In the genomic region with DNA sequence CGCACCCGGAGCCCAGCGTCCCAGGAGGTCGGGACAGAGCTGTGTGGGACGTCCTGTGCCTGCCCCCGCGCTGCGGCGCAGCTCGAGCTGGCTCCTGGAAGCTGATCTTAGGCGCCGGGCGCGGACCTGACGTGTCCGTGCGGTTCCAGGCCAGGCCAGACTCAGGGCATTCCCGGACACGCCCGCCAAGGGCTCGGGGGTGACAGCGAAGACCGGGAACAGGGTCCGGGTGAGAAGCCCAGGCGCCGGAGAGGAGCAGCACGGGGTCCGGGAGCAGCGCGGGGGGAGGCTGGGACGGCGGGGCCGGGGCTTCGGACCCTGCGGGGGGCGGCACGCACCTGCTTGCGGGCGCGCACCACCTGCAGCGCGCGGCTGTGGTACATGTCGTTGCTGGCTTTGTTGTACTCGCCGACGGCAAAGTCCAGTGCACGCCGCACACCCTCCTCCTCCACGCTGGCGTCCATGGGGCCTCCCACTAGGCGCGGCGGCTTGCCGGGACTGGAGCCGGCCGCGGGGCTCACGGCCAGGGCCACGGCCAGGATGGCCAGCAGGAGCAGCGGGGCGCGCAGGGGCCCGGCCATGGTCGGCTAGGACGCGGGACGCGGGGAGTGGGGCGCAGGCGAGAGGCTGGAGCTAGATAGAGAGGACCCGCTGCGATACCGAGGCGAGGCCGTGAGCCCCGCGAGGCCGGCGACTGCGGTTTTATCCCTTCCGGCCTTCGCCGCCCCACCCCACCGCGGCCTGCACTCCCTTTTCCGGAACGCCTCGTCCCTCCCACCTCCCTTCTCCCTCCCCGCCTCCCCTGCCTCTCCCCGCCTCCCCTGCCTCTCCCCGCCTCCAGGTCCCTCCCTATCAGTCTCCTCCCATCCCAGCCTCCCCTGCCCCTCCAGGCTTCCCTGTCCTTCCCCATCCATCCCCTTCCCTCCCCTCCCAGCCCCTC, we compare ENCODE assay signal across 8 cellular contexts. TPM values are rescaled to one million over a fixed set of nuclear protein-coding genes. Genes with fewer than 3 reads are reported as not detected.
DNase-seq lines count a peak whose midpoint lies in the region; ATAC-seq and TF ChIP-seq lines count a peak whose summit lies in the region.

A gene with protein sequence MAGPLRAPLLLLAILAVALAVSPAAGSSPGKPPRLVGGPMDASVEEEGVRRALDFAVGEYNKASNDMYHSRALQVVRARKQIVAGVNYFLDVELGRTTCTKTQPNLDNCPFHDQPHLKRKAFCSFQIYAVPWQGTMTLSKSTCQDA (minus strand): TSS at position 674 of the 940 bp plus-strand sequence. CDS start 93 bp downstream, at position 581.

- peak; percentile 45 for ATAC-seq in HG03103 (IDR thresholded peaks at IDR 0.05; ENCODE audit: low read depth, unreplicated experiment)
- peak; percentile 51 for ATAC-seq in activated naive CD8-positive, alpha-beta T cell treated with anti-CD3 and anti-CD28 coated beads, Interleukin-2, amount 10 ng/mL, durations not matched to agents 7 days and 5 days (ENCODE audit: low read depth)

- DNase-seq in NCI-H226 = peak; percentile 81
- peak; percentile 45 for DNase-seq in activated naive CD8-positive, alpha-beta T cell treated with anti-CD3 and anti-CD28 coated beads, Interleukin-2, amount 10 ng/mL, durations not matched to agents 7 days and 5 days
- DNase-seq in glutamatergic neuron = peak; percentile 91
- DNase-seq in neuronal stem cell (ENCODE audit: low spot score) = peak; percentile 64
- no peak for DNase-seq in central memory CD4-positive, alpha-beta T cell

- H2AK5ac ChIP-seq in neuronal stem cell (ENCODE audit: low read depth, low read length) = peak within 1 kb of the TSS; percentile 81

- no peak within 1 kb of the TSS for H4K8ac ChIP-seq in neuronal stem cell (ENCODE audit: low read depth, low read length)

- no peaks in the 10 kb centered on the region for H3K4me1 Mint-ChIP-seq in activated naive CD8-positive, alpha-beta T cell treated with anti-CD3 and anti-CD28 coated beads, Interleukin-2, amount 10 ng/mL, durations not matched to agents 7 days and 5 days
- peaks cover 44% of the 10 kb centered on the region for H3K4me1 Mint-ChIP-seq in glutamatergic neuron (ENCODE audit: low read depth, unreplicated experiment)

- peak within 1 kb of the TSS; percentile 73 for H2BK12ac ChIP-seq in neuronal stem cell (ENCODE audit: low read length)

- H3K27ac ChIP-seq in BLaER1 treated with 17β-estradiol and CSF1 and Interleukin-3, amounts not matched to agents 10 nM and 100 nM = peak within 1 kb of the TSS; percentile 73 to 95 (median 84)
- no peak within 1 kb of the TSS for H3K27ac ChIP-seq in neuronal stem cell (replicated peaks; ENCODE audit: low read length)

- TF ChIP-seq POLR2A in GM18951 (IDR thresholded peaks at IDR 0.05; ENCODE audit: extremely low read depth, insufficient read depth, insufficient read length) = peak; percentile 81

- peaks cover 65 to 81% (median 78%) of the 10 kb centered on the region in 10 experiments for H3K4me1 ChIP-seq in BLaER1 treated with 17β-estradiol and CSF1 and Interleukin-3, amounts not matched to agents 10 nM and 100 nM
- H3K4me1 ChIP-seq in neuronal stem cell (ENCODE audit: control insufficient read depth in 2 of 2, insufficient read depth in 1 of 2, low read depth in 1 of 2, low read length in 2 of 2) = peaks cover 5 to 8% of the 10 kb centered on the region in 2 donors

- H3K14ac ChIP-seq in neuronal stem cell (ENCODE audit: low read length) = peak within 1 kb of the TSS; percentile 97

- peaks cover 0 to 30% (median 0%) of the 10 kb centered on the region in 11 experiments; a peak in 9 of 22 replicates for H3K36me3 ChIP-seq in BLaER1 treated with 17β-estradiol and CSF1 and Interleukin-3, amounts not matched to agents 10 nM and 100 nM
- H3K36me3 ChIP-seq in neuronal stem cell (replicated peaks in 1 of 2; ENCODE audit: control insufficient read depth in 2 of 2, insufficient read depth in 2 of 2, low read length in 2 of 2) = peaks cover 6 to 32% of the 10 kb centered on the region in 2 donors

- peak within 1 kb of the TSS; percentile 24 for H2BK5ac ChIP-seq in neuronal stem cell (ENCODE audit: low read length)

- no peaks in the 10 kb centered on the region for H3K79me1 ChIP-seq in neuronal stem cell (ENCODE audit: low read depth, low read length)

- in situ Hi-C loops in GM18951 (cut with MboI; ENCODE audit: low sequenced_read_pairs, unreplicated experiment) = no loop called here

- H3K4me2 ChIP-seq in BLaER1 treated with 17β-estradiol and CSF1 and Interleukin-3, amounts not matched to agents 10 nM and 100 nM = peak within 1 kb of the TSS; percentile 72 to 99 (median 98)
- H3K4me2 ChIP-seq in neuronal stem cell (ENCODE audit: insufficient read depth, low read length, poor library complexity, severe bottlenecking) = peak within 1 kb of the TSS; percentile 91

- no peak within 1 kb of the TSS for H4K91ac ChIP-seq in neuronal stem cell (ENCODE audit: low read depth, low read length, poor library complexity)

- H3K9me3 ChIP-seq in BLaER1 treated with 17β-estradiol and CSF1 and Interleukin-3, amounts not matched to agents 10 nM and 100 nM (replicated peaks in 1 of 11) = 0 out of 22 replicates have a peak, but pooled peaks cover 0 to 4% (median 0%) of the 10 kb centered on the region in 11 experiments
- peaks cover 0 to 2% of the 10 kb centered on the region in 2 donors for H3K9me3 ChIP-seq in neuronal stem cell (replicated peaks in 1 of 2; ENCODE audit: control insufficient read depth in 2 of 2, insufficient read depth in 1 of 2, low read depth in 1 of 2, low read length in 2 of 2)

- peak within 1 kb of the TSS; percentile 99 for H3K18ac ChIP-seq in neuronal stem cell (ENCODE audit: low read length)

- no peaks in the 10 kb centered on the region; a peak in 1 of 22 replicates for H3K27me3 ChIP-seq in BLaER1 treated with 17β-estradiol and CSF1 and Interleukin-3, amounts not matched to agents 10 nM and 100 nM
- peaks cover 0 to 5% (median 3%) of the 10 kb centered on the region in 3 experiments for H3K27me3 ChIP-seq in neuronal stem cell (ENCODE audit: control insufficient read depth in 3 of 3, insufficient read depth in 3 of 3, low read depth in 1 of 3, low read length in 3 of 3)

- TF ChIP-seq CTCF in glutamatergic neuron (IDR thresholded peaks at IDR 0.05; ENCODE audit: partially characterized antibody, unreplicated experiment) = no peak

- H3K27ac Mint-ChIP-seq in activated naive CD8-positive, alpha-beta T cell treated with anti-CD3 and anti-CD28 coated beads, Interleukin-2, amount 10 ng/mL, durations not matched to agents 7 days and 5 days = no peak within 1 kb of the TSS
- peak within 1 kb of the TSS; percentile 93 for H3K27ac Mint-ChIP-seq in glutamatergic neuron (ENCODE audit: unreplicated experiment)

- WGBS in neuronal stem cell (ENCODE audit: extremely low coverage in 2 of 2, insufficient read length in 2 of 2, insufficient replicate concordance in 1 of 2), 2 donors = no CpG with 5 or more reads among the region's 92 CpGs

- peak within 1 kb of the TSS; percentile 81 for H2BK15ac ChIP-seq in neuronal stem cell (ENCODE audit: low read length)

- peak within 1 kb of the TSS; percentile 78 to 93 (median 85) for H3K9ac ChIP-seq in BLaER1 treated with 17β-estradiol and CSF1 and Interleukin-3, amounts not matched to agents 10 nM and 100 nM
- peak within 1 kb of the TSS; percentile 98 for H3K9ac ChIP-seq in neuronal stem cell (ENCODE audit: low read depth, low read length, poor library complexity)

- H2BK120ac ChIP-seq in neuronal stem cell (ENCODE audit: low read depth, low read length) = no peak within 1 kb of the TSS

- peaks cover 29% of the 10 kb centered on the region for H3K27me3 Mint-ChIP-seq in activated naive CD8-positive, alpha-beta T cell treated with anti-CD3 and anti-CD28 coated beads, Interleukin-2, amount 10 ng/mL, durations not matched to agents 7 days and 5 days
- H3K27me3 Mint-ChIP-seq in glutamatergic neuron (ENCODE audit: unreplicated experiment) = peaks cover 18% of the 10 kb centered on the region

- POLR2A ChIA-PET in activated naive CD8-positive, alpha-beta T cell treated with anti-CD3 and anti-CD28 coated beads, Interleukin-2, amount 10 ng/mL, durations not matched to agents 7 days and 5 days (lab: Charles Lee) = no interaction called here

- peak within 1 kb of the TSS; percentile 58 for H3K4me3 Mint-ChIP-seq in activated naive CD8-positive, alpha-beta T cell treated with anti-CD3 and anti-CD28 coated beads, Interleukin-2, amount 10 ng/mL, durations not matched to agents 7 days and 5 days
- peak within 1 kb of the TSS; percentile 93 for H3K4me3 Mint-ChIP-seq in glutamatergic neuron (ENCODE audit: unreplicated experiment)

- peaks cover 0 to 43% (median 9%) of the 10 kb centered on the region in 11 experiments; a peak in 11 of 22 replicates for H4K20me1 ChIP-seq in BLaER1 treated with 17β-estradiol and CSF1 and Interleukin-3, amounts not matched to agents 10 nM and 100 nM

- peak within 1 kb of the TSS; percentile 100 for H2AFZ ChIP-seq in neuronal stem cell (ENCODE audit: low read length)

- H3K4ac ChIP-seq in neuronal stem cell (ENCODE audit: low read length) = peak within 1 kb of the TSS; percentile 53

- peak within 1 kb of the TSS; percentile 93 for H3K23ac ChIP-seq in neuronal stem cell (ENCODE audit: low read depth, low read length, poor library complexity)

- no peaks in the 10 kb centered on the region for H3K36me3 Mint-ChIP-seq in activated naive CD8-positive, alpha-beta T cell treated with anti-CD3 and anti-CD28 coated beads, Interleukin-2, amount 10 ng/mL, durations not matched to agents 7 days and 5 days
- no peaks in the 10 kb centered on the region for H3K36me3 Mint-ChIP-seq in glutamatergic neuron (ENCODE audit: unreplicated experiment)

- peak within 1 kb of the TSS; percentile 67 to 97 (median 82) for H3K4me3 ChIP-seq in BLaER1 treated with 17β-estradiol and CSF1 and Interleukin-3, amounts not matched to agents 10 nM and 100 nM
- H3K4me3 ChIP-seq in neuronal stem cell (ENCODE audit: low read length in 2 of 2) = peak within 1 kb of the TSS; percentile 90 to 98

- H3K9me3 Mint-ChIP-seq in activated naive CD8-positive, alpha-beta T cell treated with anti-CD3 and anti-CD28 coated beads, Interleukin-2, amount 10 ng/mL, durations not matched to agents 7 days and 5 days = no peaks in the 10 kb centered on the region
- peaks cover 13% of the 10 kb centered on the region for H3K9me3 Mint-ChIP-seq in glutamatergic neuron (ENCODE audit: unreplicated experiment)

RNA-seq across cellular contexts. Expression of the gene that starts here (rescaled TPM):
- 1 to 10 TPM; 5.9 to 8.5 TPM for total RNA-seq in activated naive CD8-positive, alpha-beta T cell treated with anti-CD3 and anti-CD28 coated beads, Interleukin-2, amount 10 ng/mL, durations not matched to agents 7 days and 5 days
- 224 TPM for total RNA-seq in glutamatergic neuron (ENCODE audit: unreplicated experiment)
- polyA plus RNA-seq in neuronal stem cell (2013, experiment 1 of 2) = 110 TPM
- polyA plus RNA-seq in neuronal stem cell (2013, experiment 2 of 2) = 110 TPM

Comparison
In these comparisons a context has a peak if more than half of its experiments do, and no peak if none do; other contexts are left out.
1. RNA of the gene that starts here (total RNA-seq): 224 TPM in glutamatergic neuron (single experiment); 5.9 to 8.5 TPM in activated naive CD8-positive, alpha-beta T cell treated with anti-CD3 and anti-CD28 coated beads, Interleukin-2, amount 10 ng/mL, durations not matched to agents 7 days and 5 days; every median in the first group is over 10 times any median in the second.